In genomic region chr19:45468803-45469131, GRCh38 we compare ENCODE assay signal across 8 cellular contexts. TPM values are rescaled to one million over a fixed set of nuclear protein-coding genes. Genes with fewer than 3 reads are reported as not detected.
A peak's percentile ranks its signal among the peaks of the same experiment; 100 is the strongest.
DNase-seq lines count a peak whose midpoint lies in the region; ATAC-seq, FAIRE-seq and TF ChIP-seq lines count a peak whose summit lies in the region.

No MANE protein-coding gene starts in this region.

- H3K27ac ChIP-seq in DND-41 (ENCODE audit: low read length) (peak overlapping the region; percentile 32; the same call in 1 of the 2 replicates), RWPE2 (ENCODE audit: poor library complexity, severe bottlenecking) (peak overlapping the region; percentile 55), H1 (ENCODE audit: low read depth, low read length) (peak overlapping the region; percentile 87)
- H3K27ac ChIP-seq in naive thymus-derived CD4-positive, alpha-beta T cell (ENCODE audit: low read depth, low read length): peak overlapping the region; percentile 98

- peak overlapping the region; percentile 81 for H2BK5ac ChIP-seq in H1 (ENCODE audit: low read depth, low read length)

- peak overlapping the region; percentile 90 to 100 (median 99) for H3K27ac Mint-ChIP-seq in naive thymus-derived CD4-positive, alpha-beta T cell

- CTCF ChIA-PET in H1 (lab: Charles Lee; ENCODE audit: partially characterized antibody): interaction anchor here (0.6 to 32.9 kb wide), 12 partner anchors 9 to 174 kb away, joined by 3 to 760 read pairs (median 7); partner anchors contain the start of genes ERCC1 and RTN2
- CTCF ChIA-PET in naive thymus-derived CD4-positive, alpha-beta T cell (lab: Charles Lee): interaction anchor here (0.5 to 5.4 kb wide), 4 partner anchors 10 to 30 kb away, joined by 3 to 39 read pairs (median 16); no protein-coding TSS in a partner anchor

- H3K27me3 Mint-ChIP-seq in naive thymus-derived CD4-positive, alpha-beta T cell: peaks cover 9 to 51% (median 17%) of the 10 kb centered on the region in 5 donors

- H3K79me1 ChIP-seq in H1 (ENCODE audit: low read depth, low read length): no peaks in the 10 kb centered on the region

- TF ChIP-seq EP300 in H1 (IDR thresholded peaks at IDR 0.05; ENCODE audit: borderline replicate concordance in 1 of 2, low read depth in 2 of 2, low read length in 2 of 2): no peak

- peaks cover 24% of the 10 kb centered on the region; the same call in 1 of the 2 replicates for H3K23me2 ChIP-seq in H1 (ENCODE audit: low read depth, low read length)

- no peak overlapping the region for H2AK5ac ChIP-seq in H1 (ENCODE audit: low read depth, low read length)

- H3K9me3 Mint-ChIP-seq in naive thymus-derived CD4-positive, alpha-beta T cell: peaks cover 0 to 54% (median 0%) of the 10 kb centered on the region in 11 donors

- TF ChIP-seq POLR2A in H1 (IDR thresholded peaks at IDR 0.05; ENCODE audit: control extremely low read depth in 1 of 2, low read depth in 2 of 2, low read length in 2 of 2): no peak

- H2BK12ac ChIP-seq in H1 (ENCODE audit: low read depth, low read length): peak overlapping the region; percentile 92; the same call in 1 of the 2 replicates

- no peak overlapping the region for H2BK20ac ChIP-seq in H1 (ENCODE audit: low read length)

- no peak overlapping the region for H3K14ac ChIP-seq in H1 (ENCODE audit: insufficient read length)

- H3K9me3 ChIP-seq in DND-41 (ENCODE audit: insufficient read depth, low read length, severe bottlenecking): no peaks in the 10 kb centered on the region
- no peaks in the 10 kb centered on the region for H3K9me3 ChIP-seq in RWPE2 (ENCODE audit: severe bottlenecking)
- H3K9me3 ChIP-seq in H1 (ENCODE audit: insufficient read depth in 2 of 2, low read depth in 1 of 2, low read length in 1 of 2): no peaks in the 10 kb centered on the region
- no peaks in the 10 kb centered on the region for H3K9me3 ChIP-seq in naive thymus-derived CD4-positive, alpha-beta T cell (ENCODE audit: control insufficient read depth in 2 of 3, low read length in 3 of 3)

- H4K20me1 ChIP-seq in DND-41 (ENCODE audit: insufficient read depth, low read length): peaks cover 14% of the 10 kb centered on the region
- H4K20me1 ChIP-seq in H1 (replicated peaks in 1 of 2; ENCODE audit: control insufficient read depth in 1 of 2, insufficient read depth in 2 of 2, low read length in 2 of 2): peaks cover 0 to 3% of the 10 kb centered on the region in 2 experiments

- H3K36me3 Mint-ChIP-seq in naive thymus-derived CD4-positive, alpha-beta T cell: no peaks in the 10 kb centered on the region

- H3K4me3 Mint-ChIP-seq in naive thymus-derived CD4-positive, alpha-beta T cell: peak overlapping the region; percentile 87 to 96 (median 94)

- H3K4me2 ChIP-seq in DND-41 (ENCODE audit: insufficient read depth, low read length) (peak overlapping the region; percentile 99), H1 (ENCODE audit: insufficient read depth in 1 of 2, low read depth in 2 of 2, low read length in 2 of 2) (peak overlapping the region; percentile 72 to 97)

- ATAC-seq in DND-41 (ENCODE audit: insufficient read depth, low read depth): no peak
- peak; percentile 40 for ATAC-seq in RWPE2 (ENCODE audit: low read depth)
- ATAC-seq in naive thymus-derived CD4-positive, alpha-beta T cell: peak; percentile 55

- H3K36me3 ChIP-seq in DND-41 (ENCODE audit: insufficient read depth, low read length): no peaks in the 10 kb centered on the region
- H3K36me3 ChIP-seq in RWPE2 (ENCODE audit: low read depth): no peaks in the 10 kb centered on the region
- H3K36me3 ChIP-seq in H1 (ENCODE audit: control insufficient read depth in 2 of 4, insufficient read depth in 4 of 4, low read length in 3 of 4): no peaks in the 10 kb centered on the region
- peaks cover 0 to 11% (median 0%) of the 10 kb centered on the region in 3 experiments for H3K36me3 ChIP-seq in naive thymus-derived CD4-positive, alpha-beta T cell (ENCODE audit: control insufficient read depth in 2 of 3, insufficient read depth in 3 of 3, low read length in 3 of 3)

- 2% methylated on average over 13 of the region's 19 CpGs; no CpG with 5 or more reads in 1 of the 2 experiments for WGBS in H1 (ENCODE audit: extremely low coverage in 1 of 2, insufficient coverage in 1 of 2, insufficient read length in 1 of 2, insufficient replicate concordance in 2 of 2, low coverage in 1 of 2, low lambda C conversion rate in 2 of 2, missing lambda C conversion rate in 1 of 2), 2 experiments

- peak overlapping the region; percentile 86 for H2AFZ ChIP-seq in DND-41 (ENCODE audit: low read depth, low read length)
- no peak overlapping the region for H2AFZ ChIP-seq in H1 (ENCODE audit: low read length)

- H3K18ac ChIP-seq in H1 (ENCODE audit: extremely low read depth, low read length): peak overlapping the region; percentile 60; the same call in 1 of the 2 replicates

- TF ChIP-seq CTCF in DND-41 (IDR thresholded peaks at IDR 0.05; ENCODE audit: borderline replicate concordance, extremely low read depth, low read length, poor library complexity, severe bottlenecking) (no peak), HFF-Myc (IDR thresholded peaks at IDR 0.05; ENCODE audit: low read depth, low read length, missing control alignments) (no peak), RWPE2 (IDR thresholded peaks at IDR 0.05; ENCODE audit: poor library complexity, severe bottlenecking) (no peak), H1 (IDR thresholded peaks at IDR 0.05; ENCODE audit: control extremely low read depth in 1 of 3, insufficient read depth in 1 of 3, low read depth in 1 of 3, low read length in 3 of 3) (no peak)

- no peak overlapping the region for H3K4ac ChIP-seq in H1 (replicated peaks; ENCODE audit: insufficient read length, low read depth, low read length)

- H2BK120ac ChIP-seq in H1 (replicated peaks; ENCODE audit: low read depth, low read length): no peak overlapping the region

- H2BK15ac ChIP-seq in H1 (ENCODE audit: low read length): no peak overlapping the region

- H3K27me3 ChIP-seq in DND-41 (ENCODE audit: insufficient read depth, low read length, poor library complexity) (peaks cover 5% of the 10 kb centered on the region), RWPE2 (ENCODE audit: insufficient read depth, poor library complexity, severe bottlenecking) (no peaks in the 10 kb centered on the region), H1 (replicated peaks in 1 of 4; ENCODE audit: control insufficient read depth in 3 of 4, extremely low read depth in 1 of 4, insufficient read depth in 3 of 4, low read length in 3 of 4) (peaks cover 0 to 19% (median 17%) of the 10 kb centered on the region in 4 experiments; a peak in 4 of 7 replicates)
- no peaks in the 10 kb centered on the region for H3K27me3 ChIP-seq in naive thymus-derived CD4-positive, alpha-beta T cell (ENCODE audit: control insufficient read depth in 2 of 2, insufficient read depth in 2 of 2, low read length in 2 of 2)

- peak overlapping the region; percentile 33 to 88; a peak in 3 of 4 replicates for H3K4me3 ChIP-seq in DND-41 (ENCODE audit: low read depth in 1 of 2, low read length in 2 of 2)
- H3K4me3 ChIP-seq in HFF-Myc (replicated peaks; ENCODE audit: low read depth, low read length): peak overlapping the region; percentile 71
- H3K4me3 ChIP-seq in RWPE2 (ENCODE audit: severe bottlenecking): peak overlapping the region; percentile 57
- H3K4me3 ChIP-seq in H1 (ENCODE audit: extremely low read depth in 1 of 4, insufficient read depth in 2 of 4, low read depth in 3 of 4, low read length in 4 of 4): peak overlapping the region; percentile 48 to 95 (median 73)
- peak overlapping the region; percentile 99 for H3K4me3 ChIP-seq in naive thymus-derived CD4-positive, alpha-beta T cell (ENCODE audit: low read length)

- H3K23ac ChIP-seq in H1 (ENCODE audit: insufficient read length): no peak overlapping the region

- no peak overlapping the region for H4K5ac ChIP-seq in H1 (ENCODE audit: insufficient read length, low read depth, low read length)

- POLR2A ChIA-PET in H1 (lab: Charles Lee; ENCODE audit: partially characterized antibody): interaction anchor here (0.8 to 4.4 kb wide), 26 partner anchors 9 to 190 kb away, joined by 3 to 52 read pairs (median 6); partner anchors contain the start of genes ERCC1, PPM1N, PPP1R13L and RTN2
- POLR2A ChIA-PET in naive thymus-derived CD4-positive, alpha-beta T cell (lab: Charles Lee): interaction anchor here (0.5 to 3.1 kb wide), 8 partner anchors 10 to 579 kb away, joined by 3 to 50 read pairs (median 8); no protein-coding TSS in a partner anchor

- H3K9ac ChIP-seq in DND-41 (ENCODE audit: low read depth, low read length): peak overlapping the region; percentile 58
- H3K9ac ChIP-seq in H1 (replicated peaks in 1 of 4; ENCODE audit: extremely low read depth in 1 of 4, low read depth in 3 of 4, low read length in 3 of 4): peak overlapping the region in 3 of 4 experiments; percentile 51 to 92 (median 85); a peak in 5 of 7 replicates

- peaks cover 4 to 39% (median 17%) of the 10 kb centered on the region in 7 donors for H3K4me1 Mint-ChIP-seq in naive thymus-derived CD4-positive, alpha-beta T cell

- peaks cover 36% of the 10 kb centered on the region for H3K4me1 ChIP-seq in DND-41 (ENCODE audit: insufficient read depth, low read length)
- peaks cover 4% of the 10 kb centered on the region for H3K4me1 ChIP-seq in RWPE2 (ENCODE audit: insufficient read depth, poor library complexity, severe bottlenecking)
- H3K4me1 ChIP-seq in H1 (replicated peaks in 1 of 4; ENCODE audit: control insufficient read depth in 3 of 4, insufficient read depth in 4 of 4, low read length in 3 of 4): peaks cover 0 to 20% (median 13%) of the 10 kb centered on the region in 4 experiments; a peak in 6 of 7 replicates
- H3K4me1 ChIP-seq in naive thymus-derived CD4-positive, alpha-beta T cell (ENCODE audit: control insufficient read depth in 2 of 2, insufficient read depth in 2 of 2, low read length in 2 of 2): peaks cover 10 to 16% of the 10 kb centered on the region in 2 donors

- intact Hi-C loops in naive thymus-derived CD4-positive, alpha-beta T cell (cut with micrococcal nuclease): loop anchor here (1.0 to 2.0 kb wide), 6 partner anchors 10 to 224 kb away; partner anchors contain the start of genes OPA3 (in 1 of the 2), POLR1G (in 1 of the 2) and QPCTL (in 1 of the 2)

- FAIRE-seq in H1 (lab: Jason Lieb, UNC): no peak

- TF ChIP-seq RAD21 in H1 (IDR thresholded peaks at IDR 0.05 in 1 of 2, conservative IDR thresholded peaks at IDR 0.05 in 1 of 2; ENCODE audit: low read depth in 2 of 2, low read length in 2 of 2): no peak

- peak overlapping the region; percentile 93; the same call in 1 of the 2 replicates for H4K8ac ChIP-seq in H1 (ENCODE audit: extremely low read depth, insufficient read depth, low read length)

- DNase-seq in DND-41 (no peak), HFF-Myc (ENCODE audit: extremely low read depth, low read depth) (no peak), RWPE2 (ENCODE audit: low spot score) (no peak), H1 (ENCODE audit: low read depth in 1 of 2, low spot score in 2 of 2) (no peak)
- peak in 1 of 9 donors; percentile 88 for DNase-seq in naive thymus-derived CD4-positive, alpha-beta T cell
- no peak for DNase-seq in stimulated activated CD4-positive, alpha-beta T cell treated with anti-CD3 and anti-CD28 coated beads, Interleukin-4, amount 100 ng/mL, for 4 hours
- DNase-seq in activated CD4-positive, alpha-beta T cell treated with anti-CD3 and anti-CD28 coated beads, Interleukin-2, amount 50 U/mL, for 48 hours: no peak
- no peak for DNase-seq in central memory CD4-positive, alpha-beta T cell

- H3K79me2 ChIP-seq in DND-41 (ENCODE audit: insufficient read depth, low read length): no peaks in the 10 kb centered on the region
- H3K79me2 ChIP-seq in H1 (ENCODE audit: control insufficient read depth in 1 of 2, insufficient read depth in 2 of 2, low read length in 2 of 2): no peaks in the 10 kb centered on the region

- H3K56ac ChIP-seq in H1 (replicated peaks; ENCODE audit: insufficient read length, low read depth, low read length): no peak overlapping the region

- no peak overlapping the region for H4K91ac ChIP-seq in H1 (replicated peaks; ENCODE audit: insufficient read length, low read length)

RNA-seq across cellular contexts. Expression of gene FOSB, which starts 1.0 kb away (rescaled TPM):
- total RNA-seq in H1 (2021; fragmentation: NEBNext Ultra II Directional; extraction: Animal tissue kit (Norgen Biotek cat#: 25700)): 1.3 and 2.7 TPM in 2 replicates
- polyA plus RNA-seq in H1 (2011; rRNA removed): 0.44 and 1.2 TPM in 2 replicates
- 0.32 TPM for polyA plus RNA-seq in H1 (2011; cell fraction: cytosol; rRNA removed)
- polyA plus RNA-seq in H1 (2011; cell fraction: nucleus; rRNA removed): 5.2 TPM
- polyA plus RNA-seq in H1 (2012, experiment 1 of 2): 1.1 to 4.3 TPM (median 2.6 TPM) in 4 replicates
- 2.4 TPM for polyA plus RNA-seq in H1 (2012, experiment 2 of 2)
- 0.85 TPM for polyA plus RNA-seq in H1 (2013, experiment 1 of 2)
- 0.79 TPM for polyA plus RNA-seq in H1 (2013, experiment 2 of 2)
- 2.8 and 6.9 TPM in 2 replicates for polyA minus RNA-seq in H1 (2011; rRNA and poly(A)+ RNA removed)
- polyA minus RNA-seq in H1 (2011; cell fraction: cytosol; rRNA and poly(A)+ RNA removed): 1.5 TPM
- polyA minus RNA-seq in H1 (2011; cell fraction: nucleus; rRNA and poly(A)+ RNA removed): 39.4 TPM
- 1,000 to 10,000 TPM in 1 of 5 experiments, 100 to 1,000 TPM in 1, 10 to 100 TPM in 2, 1 to 10 TPM in 1; 2.1 to 1,925 (median 22.8) TPM for total RNA-seq in naive thymus-derived CD4-positive, alpha-beta T cell
- 1 to 10 TPM; 3.0 to 5.3 TPM for polyA plus RNA-seq in naive thymus-derived CD4-positive, alpha-beta T cell

RNA-seq across cellular contexts. Expression of gene RTN2, which starts 28.1 kb away (rescaled TPM):
- total RNA-seq in H1 (2021; fragmentation: NEBNext Ultra II Directional; extraction: Animal tissue kit (Norgen Biotek cat#: 25700)): 21.1 and 21.6 TPM in 2 replicates
- polyA plus RNA-seq in H1 (2011; rRNA removed): 21.0 and 33.5 TPM in 2 replicates
- 19.9 TPM for polyA plus RNA-seq in H1 (2011; cell fraction: cytosol; rRNA removed)
- polyA plus RNA-seq in H1 (2011; cell fraction: nucleus; rRNA removed): 19.7 TPM
- 19.1 to 26.5 TPM (median 23.9 TPM) in 4 replicates for polyA plus RNA-seq in H1 (2012, experiment 1 of 2)
- polyA plus RNA-seq in H1 (2012, experiment 2 of 2): 24.8 TPM
- 32.6 TPM for polyA plus RNA-seq in H1 (2013, experiment 1 of 2)
- polyA plus RNA-seq in H1 (2013, experiment 2 of 2): 36.9 TPM
- polyA minus RNA-seq in H1 (2011; rRNA and poly(A)+ RNA removed): 9.5 and 14.4 TPM in 2 replicates
- polyA minus RNA-seq in H1 (2011; cell fraction: cytosol; rRNA and poly(A)+ RNA removed): 8.3 TPM
- 9.9 TPM for polyA minus RNA-seq in H1 (2011; cell fraction: nucleus; rRNA and poly(A)+ RNA removed)
- 1 to 10 TPM in 4 of 5 experiments, under 1 TPM in 1; 0.86 to 3.1 (median 2.4) TPM for total RNA-seq in naive thymus-derived CD4-positive, alpha-beta T cell
- polyA plus RNA-seq in naive thymus-derived CD4-positive, alpha-beta T cell: under 1 TPM; 0.30 to 0.37 TPM

RNA-seq across cellular contexts. Expression of gene PPM1N, which starts 29.5 kb away (rescaled TPM):
- 11.0 and 12.2 TPM in 2 replicates for total RNA-seq in H1 (2021; fragmentation: NEBNext Ultra II Directional; extraction: Animal tissue kit (Norgen Biotek cat#: 25700))
- 14.4 and 17.5 TPM in 2 replicates for polyA plus RNA-seq in H1 (2011; rRNA removed)
- polyA plus RNA-seq in H1 (2011; cell fraction: cytosol; rRNA removed): 20.7 TPM
- polyA plus RNA-seq in H1 (2011; cell fraction: nucleus; rRNA removed): 17.1 TPM
- 12.0 to 16.7 TPM (median 14.4 TPM) in 4 replicates for polyA plus RNA-seq in H1 (2012, experiment 1 of 2)
- polyA plus RNA-seq in H1 (2012, experiment 2 of 2): 13.0 TPM
- polyA plus RNA-seq in H1 (2013, experiment 1 of 2): 35.8 TPM
- polyA plus RNA-seq in H1 (2013, experiment 2 of 2): 34.9 TPM
- 2.3 and 4.2 TPM in 2 replicates for polyA minus RNA-seq in H1 (2011; rRNA and poly(A)+ RNA removed)
- polyA minus RNA-seq in H1 (2011; cell fraction: cytosol; rRNA and poly(A)+ RNA removed): 4.3 TPM
- polyA minus RNA-seq in H1 (2011; cell fraction: nucleus; rRNA and poly(A)+ RNA removed): 5.6 TPM
- total RNA-seq in naive thymus-derived CD4-positive, alpha-beta T cell: 1 to 10 TPM; 1.3 to 8.5 (median 7.8) TPM
- 1 to 10 TPM; 2.8 to 4.0 TPM for polyA plus RNA-seq in naive thymus-derived CD4-positive, alpha-beta T cell

RNA-seq across cellular contexts. Expression of gene VASP, which starts 38.5 kb away (rescaled TPM):
- 135 and 138 TPM in 2 replicates for total RNA-seq in H1 (2021; fragmentation: NEBNext Ultra II Directional; extraction: Animal tissue kit (Norgen Biotek cat#: 25700))
- 89.7 and 163 TPM in 2 replicates for polyA plus RNA-seq in H1 (2011; rRNA removed)
- polyA plus RNA-seq in H1 (2011; cell fraction: cytosol; rRNA removed): 92.0 TPM
- 116 TPM for polyA plus RNA-seq in H1 (2011; cell fraction: nucleus; rRNA removed)
- polyA plus RNA-seq in H1 (2012, experiment 1 of 2): 79.3 to 101 TPM (median 84.8 TPM) in 4 replicates
- polyA plus RNA-seq in H1 (2012, experiment 2 of 2): 110 TPM
- polyA plus RNA-seq in H1 (2013, experiment 1 of 2): 108 TPM
- polyA plus RNA-seq in H1 (2013, experiment 2 of 2): 104 TPM
- 46.1 and 52.4 TPM in 2 replicates for polyA minus RNA-seq in H1 (2011; rRNA and poly(A)+ RNA removed)
- 83.1 TPM for polyA minus RNA-seq in H1 (2011; cell fraction: cytosol; rRNA and poly(A)+ RNA removed)
- polyA minus RNA-seq in H1 (2011; cell fraction: nucleus; rRNA and poly(A)+ RNA removed): 102 TPM
- total RNA-seq in naive thymus-derived CD4-positive, alpha-beta T cell: 100 to 1,000 TPM in 2 of 5 experiments, 10 to 100 TPM in 3; 71.3 to 206 (median 82.6) TPM
- polyA plus RNA-seq in naive thymus-derived CD4-positive, alpha-beta T cell: 10 to 100 TPM; 27.0 to 39.7 TPM

RNA-seq across cellular contexts. Expression of gene ERCC1, which starts 45.0 kb away (rescaled TPM):
- total RNA-seq in H1 (2021; fragmentation: NEBNext Ultra II Directional; extraction: Animal tissue kit (Norgen Biotek cat#: 25700)): 44.7 and 46.4 TPM in 2 replicates
- 94.2 and 112 TPM in 2 replicates for polyA plus RNA-seq in H1 (2011; rRNA removed)
- polyA plus RNA-seq in H1 (2011; cell fraction: cytosol; rRNA removed): 73.6 TPM
- polyA plus RNA-seq in H1 (2011; cell fraction: nucleus; rRNA removed): 104 TPM
- polyA plus RNA-seq in H1 (2012, experiment 1 of 2): 44.6 to 60.9 TPM (median 54.2 TPM) in 4 replicates
- polyA plus RNA-seq in H1 (2012, experiment 2 of 2): 246 TPM
- 51.0 TPM for polyA plus RNA-seq in H1 (2013, experiment 1 of 2)
- polyA plus RNA-seq in H1 (2013, experiment 2 of 2): 52.4 TPM
- polyA minus RNA-seq in H1 (2011; rRNA and poly(A)+ RNA removed): 32.3 and 35.8 TPM in 2 replicates
- 33.8 TPM for polyA minus RNA-seq in H1 (2011; cell fraction: cytosol; rRNA and poly(A)+ RNA removed)
- 31.2 TPM for polyA minus RNA-seq in H1 (2011; cell fraction: nucleus; rRNA and poly(A)+ RNA removed)
- total RNA-seq in naive thymus-derived CD4-positive, alpha-beta T cell: 10 to 100 TPM; 45.1 to 88.2 (median 53.4) TPM
- polyA plus RNA-seq in naive thymus-derived CD4-positive, alpha-beta T cell: 10 to 100 TPM; 31.7 to 32.7 TPM

Comparison
In these comparisons a context has a peak if more than half of its experiments do, and no peak if none do; other contexts are left out.
1. H3K27ac ChIP-seq: peak in every context shown above with its lines; median percentile 98 in naive thymus-derived CD4-positive, alpha-beta T cell; 87 in H1; 55 in RWPE2; 32 in DND-41.